ENCODE assay signal across 1 cellular context in the genomic region with DNA sequence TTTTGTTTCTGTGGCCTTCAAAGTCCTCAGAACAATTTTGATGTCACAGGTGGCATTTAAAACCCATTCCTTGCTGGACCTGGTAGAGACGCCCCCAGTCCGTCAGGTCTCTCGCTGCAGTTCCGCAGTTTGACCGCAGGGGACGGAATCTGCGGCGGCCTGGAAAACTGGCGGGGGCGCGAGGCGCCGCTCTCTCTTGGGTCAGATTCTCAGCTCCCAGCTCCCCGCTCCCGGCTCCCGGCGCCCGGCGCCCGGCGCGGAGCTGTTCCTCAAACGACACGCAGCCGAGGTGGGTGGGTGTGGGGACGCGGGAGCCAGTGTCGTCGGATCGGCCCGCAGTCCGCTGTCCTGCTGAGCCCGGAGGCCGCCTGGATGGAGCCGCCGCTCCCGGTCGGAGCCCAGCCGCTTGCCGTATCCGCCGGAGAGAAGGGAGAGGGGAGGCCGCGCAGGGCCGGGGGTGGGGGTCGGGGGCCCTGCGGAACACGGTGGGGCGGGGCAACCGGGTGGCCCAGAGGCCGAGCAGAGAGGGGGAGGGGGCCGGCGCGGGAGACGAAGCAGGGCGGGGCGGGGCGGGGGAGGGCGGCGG.
A peak's percentile ranks its signal among the peaks of the same experiment; 100 is the strongest.
TF ChIP-seq lines count a peak whose summit lies in the region.

A gene (plus strand): TSS at position 192 of the 586 bp plus-strand sequence. CDS start 181 bp downstream, at position 373.

TF ChIP-seq in HepG2, 621 proteins besides CTCF, POLR2A, EP300 and RAD21 (continued from another document and continues in another):
- TF ChIP-seq GABPB1 (CRISPR knock-in tag; IDR thresholded peaks at IDR 0.05) (peak; percentile 49; the same call in 1 of the 2 replicates), ZNF615 (CRISPR knock-in tag; IDR thresholded peaks at IDR 0.05; ENCODE audit: borderline replicate concordance) (no peak), NR1H2 (CRISPR knock-in tag; IDR thresholded peaks at IDR 0.05; ENCODE audit: borderline replicate concordance, low read depth) (no peak), NCOA5 (CRISPR knock-in tag; IDR thresholded peaks at IDR 0.05) (no peak), SCMH1 (CRISPR knock-in tag; IDR thresholded peaks at IDR 0.05; ENCODE audit: borderline replicate concordance) (no peak), ZBTB42 (CRISPR knock-in tag; IDR thresholded peaks at IDR 0.05) (no peak), ZNF839 (CRISPR knock-in tag; IDR thresholded peaks at IDR 0.05; ENCODE audit: borderline replicate concordance) (no peak), ZNF577 (CRISPR knock-in tag; IDR thresholded peaks at IDR 0.05; ENCODE audit: borderline replicate concordance, low read depth) (no peak), ZNF883 (CRISPR knock-in tag; IDR thresholded peaks at IDR 0.05; ENCODE audit: not compliant biosample characterization) (no peak), ZNF33B (CRISPR knock-in tag; IDR thresholded peaks at IDR 0.05) (no peak), TP53 (CRISPR knock-in tag; conservative IDR thresholded peaks at IDR 0.05) (no peak), THAP11 (CRISPR knock-in tag; IDR thresholded peaks at IDR 0.05) (peak; percentile 45; the same call in 1 of the 2 replicates), KLF9 (CRISPR knock-in tag; IDR thresholded peaks at IDR 0.05; ENCODE audit: low read depth) (no peak), ZNF224 (CRISPR knock-in tag; IDR thresholded peaks at IDR 0.05) (no peak), POGZ (CRISPR knock-in tag; IDR thresholded peaks at IDR 0.05) (0 out of 2 replicates have a peak, but pooled peaks have one; percentile 42), PLRG1 (conservative IDR thresholded peaks at IDR 0.05) (no peak), CEBPB (IDR thresholded peaks at IDR 0.05; ENCODE audit: borderline replicate concordance, low read depth, low read length) (no peak), MED13 (CRISPR knock-in tag; IDR thresholded peaks at IDR 0.05) (0 out of 2 replicates have a peak, but pooled peaks have one; percentile 50), NFYB (CRISPR knock-in tag; IDR thresholded peaks at IDR 0.05) (no peak), ZMYM2 (CRISPR knock-in tag; IDR thresholded peaks at IDR 0.05) (no peak), MED8 (CRISPR knock-in tag; IDR thresholded peaks at IDR 0.05; ENCODE audit: insufficient replicate concordance) (no peak), ZFP90 (CRISPR knock-in tag; IDR thresholded peaks at IDR 0.05; ENCODE audit: borderline replicate concordance) (no peak), ISL2 (CRISPR knock-in tag; IDR thresholded peaks at IDR 0.05) (0 out of 2 replicates have a peak, but pooled peaks have one; percentile 36), ZNF660 (CRISPR knock-in tag; IDR thresholded peaks at IDR 0.05; ENCODE audit: borderline replicate concordance, low read depth) (no peak)
- TF ChIP-seq, protein P1, sequence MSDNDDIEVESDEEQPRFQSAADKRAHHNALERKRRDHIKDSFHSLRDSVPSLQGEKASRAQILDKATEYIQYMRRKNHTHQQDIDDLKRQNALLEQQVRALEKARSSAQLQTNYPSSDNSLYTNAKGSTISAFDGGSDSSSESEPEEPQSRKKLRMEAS (IDR thresholded peaks at IDR 0.05), result peak; percentile 25; the same call in 1 of the 2 replicates
- TF ChIP-seq, protein P2, sequence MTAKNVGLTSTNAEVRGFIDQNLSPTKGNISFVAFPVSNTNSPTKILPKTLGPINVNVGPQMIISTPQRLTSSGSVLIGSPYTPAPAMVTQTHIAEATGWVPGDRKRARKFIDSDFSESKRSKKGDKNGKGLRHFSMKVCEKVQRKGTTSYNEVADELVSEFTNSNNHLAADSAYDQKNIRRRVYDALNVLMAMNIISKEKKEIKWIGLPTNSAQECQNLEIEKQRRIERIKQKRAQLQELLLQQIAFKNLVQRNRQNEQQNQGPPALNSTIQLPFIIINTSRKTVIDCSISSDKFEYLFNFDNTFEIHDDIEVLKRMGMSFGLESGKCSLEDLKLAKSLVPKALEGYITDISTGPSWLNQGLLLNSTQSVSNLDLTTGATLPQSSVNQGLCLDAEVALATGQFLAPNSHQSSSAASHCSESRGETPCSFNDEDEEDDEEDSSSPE (CRISPR knock-in tag; IDR thresholded peaks at IDR 0.05), result no peak
- TF ChIP-seq, protein P3, sequence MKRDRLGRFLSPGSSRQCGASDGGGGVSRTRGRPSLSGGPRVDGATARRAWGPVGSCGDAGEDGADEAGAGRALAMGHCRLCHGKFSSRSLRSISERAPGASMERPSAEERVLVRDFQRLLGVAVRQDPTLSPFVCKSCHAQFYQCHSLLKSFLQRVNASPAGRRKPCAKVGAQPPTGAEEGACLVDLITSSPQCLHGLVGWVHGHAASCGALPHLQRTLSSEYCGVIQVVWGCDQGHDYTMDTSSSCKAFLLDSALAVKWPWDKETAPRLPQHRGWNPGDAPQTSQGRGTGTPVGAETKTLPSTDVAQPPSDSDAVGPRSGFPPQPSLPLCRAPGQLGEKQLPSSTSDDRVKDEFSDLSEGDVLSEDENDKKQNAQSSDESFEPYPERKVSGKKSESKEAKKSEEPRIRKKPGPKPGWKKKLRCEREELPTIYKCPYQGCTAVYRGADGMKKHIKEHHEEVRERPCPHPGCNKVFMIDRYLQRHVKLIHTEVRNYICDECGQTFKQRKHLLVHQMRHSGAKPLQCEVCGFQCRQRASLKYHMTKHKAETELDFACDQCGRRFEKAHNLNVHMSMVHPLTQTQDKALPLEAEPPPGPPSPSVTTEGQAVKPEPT (CRISPR knock-in tag; IDR thresholded peaks at IDR 0.05; ENCODE audit: low read depth), result no peak
- TF ChIP-seq, protein P4, sequence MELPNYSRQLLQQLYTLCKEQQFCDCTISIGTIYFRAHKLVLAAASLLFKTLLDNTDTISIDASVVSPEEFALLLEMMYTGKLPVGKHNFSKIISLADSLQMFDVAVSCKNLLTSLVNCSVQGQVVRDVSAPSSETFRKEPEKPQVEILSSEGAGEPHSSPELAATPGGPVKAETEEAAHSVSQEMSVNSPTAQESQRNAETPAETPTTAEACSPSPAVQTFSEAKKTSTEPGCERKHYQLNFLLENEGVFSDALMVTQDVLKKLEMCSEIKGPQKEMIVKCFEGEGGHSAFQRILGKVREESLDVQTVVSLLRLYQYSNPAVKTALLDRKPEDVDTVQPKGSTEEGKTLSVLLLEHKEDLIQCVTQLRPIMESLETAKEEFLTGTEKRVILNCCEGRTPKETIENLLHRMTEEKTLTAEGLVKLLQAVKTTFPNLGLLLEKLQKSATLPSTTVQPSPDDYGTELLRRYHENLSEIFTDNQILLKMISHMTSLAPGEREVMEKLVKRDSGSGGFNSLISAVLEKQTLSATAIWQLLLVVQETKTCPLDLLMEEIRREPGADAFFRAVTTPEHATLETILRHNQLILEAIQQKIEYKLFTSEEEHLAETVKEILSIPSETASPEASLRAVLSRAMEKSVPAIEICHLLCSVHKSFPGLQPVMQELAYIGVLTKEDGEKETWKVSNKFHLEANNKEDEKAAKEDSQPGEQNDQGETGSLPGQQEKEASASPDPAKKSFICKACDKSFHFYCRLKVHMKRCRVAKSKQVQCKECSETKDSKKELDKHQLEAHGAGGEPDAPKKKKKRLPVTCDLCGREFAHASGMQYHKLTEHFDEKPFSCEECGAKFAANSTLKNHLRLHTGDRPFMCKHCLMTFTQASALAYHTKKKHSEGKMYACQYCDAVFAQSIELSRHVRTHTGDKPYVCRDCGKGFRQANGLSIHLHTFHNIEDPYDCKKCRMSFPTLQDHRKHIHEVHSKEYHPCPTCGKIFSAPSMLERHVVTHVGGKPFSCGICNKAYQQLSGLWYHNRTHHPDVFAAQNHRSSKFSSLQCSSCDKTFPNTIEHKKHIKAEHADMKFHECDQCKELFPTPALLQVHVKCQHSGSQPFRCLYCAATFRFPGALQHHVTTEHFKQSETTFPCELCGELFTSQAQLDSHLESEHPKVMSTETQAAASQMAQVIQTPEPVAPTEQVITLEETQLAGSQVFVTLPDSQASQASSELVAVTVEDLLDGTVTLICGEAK (IDR thresholded peaks at IDR 0.05), result no peak
- TF ChIP-seq, protein P4 (CRISPR knock-in tag; IDR thresholded peaks at IDR 0.05), result no peak
- TF ChIP-seq, protein P5, sequence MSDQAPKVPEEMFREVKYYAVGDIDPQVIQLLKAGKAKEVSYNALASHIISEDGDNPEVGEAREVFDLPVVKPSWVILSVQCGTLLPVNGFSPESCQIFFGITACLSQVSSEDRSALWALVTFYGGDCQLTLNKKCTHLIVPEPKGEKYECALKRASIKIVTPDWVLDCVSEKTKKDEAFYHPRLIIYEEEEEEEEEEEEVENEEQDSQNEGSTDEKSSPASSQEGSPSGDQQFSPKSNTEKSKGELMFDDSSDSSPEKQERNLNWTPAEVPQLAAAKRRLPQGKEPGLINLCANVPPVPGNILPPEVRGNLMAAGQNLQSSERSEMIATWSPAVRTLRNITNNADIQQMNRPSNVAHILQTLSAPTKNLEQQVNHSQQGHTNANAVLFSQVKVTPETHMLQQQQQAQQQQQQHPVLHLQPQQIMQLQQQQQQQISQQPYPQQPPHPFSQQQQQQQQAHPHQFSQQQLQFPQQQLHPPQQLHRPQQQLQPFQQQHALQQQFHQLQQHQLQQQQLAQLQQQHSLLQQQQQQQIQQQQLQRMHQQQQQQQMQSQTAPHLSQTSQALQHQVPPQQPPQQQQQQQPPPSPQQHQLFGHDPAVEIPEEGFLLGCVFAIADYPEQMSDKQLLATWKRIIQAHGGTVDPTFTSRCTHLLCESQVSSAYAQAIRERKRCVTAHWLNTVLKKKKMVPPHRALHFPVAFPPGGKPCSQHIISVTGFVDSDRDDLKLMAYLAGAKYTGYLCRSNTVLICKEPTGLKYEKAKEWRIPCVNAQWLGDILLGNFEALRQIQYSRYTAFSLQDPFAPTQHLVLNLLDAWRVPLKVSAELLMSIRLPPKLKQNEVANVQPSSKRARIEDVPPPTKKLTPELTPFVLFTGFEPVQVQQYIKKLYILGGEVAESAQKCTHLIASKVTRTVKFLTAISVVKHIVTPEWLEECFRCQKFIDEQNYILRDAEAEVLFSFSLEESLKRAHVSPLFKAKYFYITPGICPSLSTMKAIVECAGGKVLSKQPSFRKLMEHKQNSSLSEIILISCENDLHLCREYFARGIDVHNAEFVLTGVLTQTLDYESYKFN (CRISPR knock-in tag; conservative IDR thresholded peaks at IDR 0.05), result no peak
- TF ChIP-seq, protein P6, sequence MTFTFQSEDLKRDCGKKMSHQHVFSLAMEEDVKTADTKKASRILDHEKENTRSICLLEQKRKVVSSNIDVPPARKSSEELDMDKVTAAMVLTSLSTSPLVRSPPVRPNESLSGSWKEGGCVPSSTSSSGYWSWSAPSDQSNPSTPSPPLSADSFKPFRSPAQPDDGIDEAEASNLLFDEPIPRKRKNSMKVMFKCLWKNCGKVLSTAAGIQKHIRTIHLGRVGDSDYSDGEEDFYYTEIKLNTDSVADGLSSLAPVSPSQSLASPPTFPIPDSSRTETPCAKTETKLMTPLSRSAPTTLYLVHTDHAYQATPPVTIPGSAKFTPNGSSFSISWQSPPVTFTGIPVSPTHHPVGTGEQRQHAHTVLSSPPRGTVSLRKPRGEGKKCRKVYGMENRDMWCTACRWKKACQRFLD (CRISPR knock-in tag; IDR thresholded peaks at IDR 0.05; ENCODE audit: borderline replicate concordance), result no peak
- TF ChIP-seq, protein P7, sequence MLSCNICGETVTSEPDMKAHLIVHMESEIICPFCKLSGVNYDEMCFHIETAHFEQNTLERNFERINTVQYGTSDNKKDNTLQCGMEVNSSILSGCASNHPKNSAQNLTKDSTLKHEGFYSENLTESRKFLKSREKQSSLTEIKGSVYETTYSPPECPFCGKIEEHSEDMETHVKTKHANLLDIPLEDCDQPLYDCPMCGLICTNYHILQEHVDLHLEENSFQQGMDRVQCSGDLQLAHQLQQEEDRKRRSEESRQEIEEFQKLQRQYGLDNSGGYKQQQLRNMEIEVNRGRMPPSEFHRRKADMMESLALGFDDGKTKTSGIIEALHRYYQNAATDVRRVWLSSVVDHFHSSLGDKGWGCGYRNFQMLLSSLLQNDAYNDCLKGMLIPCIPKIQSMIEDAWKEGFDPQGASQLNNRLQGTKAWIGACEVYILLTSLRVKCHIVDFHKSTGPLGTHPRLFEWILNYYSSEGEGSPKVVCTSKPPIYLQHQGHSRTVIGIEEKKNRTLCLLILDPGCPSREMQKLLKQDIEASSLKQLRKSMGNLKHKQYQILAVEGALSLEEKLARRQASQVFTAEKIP (CRISPR knock-in tag; IDR thresholded peaks at IDR 0.05; ENCODE audit: borderline replicate concordance), result no peak
